In genomic region chr19:4456843-4457653, GRCh38 we compare ENCODE assay signal across 8 cellular contexts. TPM values are rescaled to one million over a fixed set of nuclear protein-coding genes. Genes with fewer than 3 reads are reported as not detected.
DNase-seq lines count a peak whose midpoint lies in the region; ATAC-seq and TF ChIP-seq lines count a peak whose summit lies in the region.

No MANE protein-coding gene starts in this region.

- peaks cover 29% of the 10 kb centered on the region for H3K79me1 ChIP-seq in mesenchymal stem cell (replicated peaks; ENCODE audit: low read length, poor library complexity, severe bottlenecking)

- no peaks in the 10 kb centered on the region for H3K9me3 Mint-ChIP-seq in WTC11
- H3K9me3 Mint-ChIP-seq in effector memory CD8-positive, alpha-beta T cell: no peaks in the 10 kb centered on the region

- intact Hi-C loops in stomach (cut with DNase I; ENCODE audit: low total_unique reads): no loop called here

- 2% methylated on average over 35 of the region's 53 CpGs for WGBS in mesenchymal stem cell
- WGBS in stomach, 5 donors: 1 to 6% (median 2%) methylated on average over 23 to 50 of the region's 53 CpGs

- ATAC-seq in GM19324 (IDR thresholded peaks at IDR 0.05; ENCODE audit: low FRiP score, unreplicated experiment) (peak; percentile 10), WTC11 (peak; percentile 56)
- ATAC-seq in effector memory CD8-positive, alpha-beta T cell (replicated peaks): peak; percentile 34

- H3K27me3 ChIP-seq in mesenchymal stem cell (ENCODE audit: control insufficient read depth in 1 of 2, insufficient read depth in 1 of 2, low read length in 2 of 2): no peaks in the 10 kb centered on the region
- H3K27me3 ChIP-seq in stomach: no peaks in the 10 kb centered on the region

- H3K36me3 Mint-ChIP-seq in WTC11: no peaks in the 10 kb centered on the region
- H3K36me3 Mint-ChIP-seq in effector memory CD8-positive, alpha-beta T cell (ENCODE audit: insufficient read depth): peaks cover 35% of the 10 kb centered on the region

- H2AFZ ChIP-seq in mesenchymal stem cell (ENCODE audit: low read depth, low read length): no peak overlapping the region

- CTCF ChIA-PET in WTC11 (lab: Charles Lee): interaction anchor here (0.5 to 1.4 kb wide), 5 partner anchors 10 to 1356 kb away, joined by 3 to 6 read pairs (median 4); no protein-coding TSS in a partner anchor

- no peak for TF ChIP-seq EP300 in stomach (IDR thresholded peaks at IDR 0.05)

- peak overlapping the region; percentile 36 for H2AK5ac ChIP-seq in mesenchymal stem cell (ENCODE audit: low read length, severe bottlenecking)

- H3K4me3 ChIP-seq in LNCaP clone FGC (ENCODE audit: low read depth, low read length) (peak overlapping the region; percentile 84), mesenchymal stem cell (ENCODE audit: insufficient read depth in 1 of 2, low read depth in 1 of 2, low read length in 2 of 2) (peak overlapping the region; percentile 79 to 99), stomach (peak overlapping the region; percentile 66 to 88 (median 80))

- peak overlapping the region; percentile 90 for H2BK120ac ChIP-seq in mesenchymal stem cell (ENCODE audit: low read depth, low read length)

- DNase-seq in AG20443 (ENCODE audit: low spot score) (peak; percentile 85), LNCaP clone FGC (ENCODE audit: low read depth) (no peak), WTC11 (ENCODE audit: low spot score) (peak; percentile 72), mesenchymal stem cell (peak; percentile 75), stomach (peak; percentile 41), cerebellum (ENCODE audit: low spot score) (no peak)
- DNase-seq in effector memory CD8-positive, alpha-beta T cell: peak in 1 of 3 experiments; percentile 33

- H3K9me3 ChIP-seq in mesenchymal stem cell (ENCODE audit: control insufficient read depth, low read length) (no peaks in the 10 kb centered on the region), stomach (no peaks in the 10 kb centered on the region)

- peak overlapping the region in 1 of 2 experiments; percentile 90 for H3K14ac ChIP-seq in mesenchymal stem cell (ENCODE audit: low read length in 2 of 2)

- H3K23ac ChIP-seq in mesenchymal stem cell (ENCODE audit: low read length in 2 of 2): peak overlapping the region in 1 of 2 experiments; percentile 73

- peak overlapping the region; percentile 81 for H3K27ac Mint-ChIP-seq in WTC11
- peak overlapping the region; percentile 95 to 96 for H3K27ac Mint-ChIP-seq in effector memory CD8-positive, alpha-beta T cell

- POLR2A ChIA-PET in WTC11 (lab: Charles Lee): interaction anchor here (1.4 kb wide), 1 partner anchor 17 kb away, joined by 3 read pairs; no protein-coding TSS in a partner anchor

- peak overlapping the region; percentile 100 for H3K9ac ChIP-seq in mesenchymal stem cell (ENCODE audit: low read length)

- H3K4me1 ChIP-seq in mesenchymal stem cell (ENCODE audit: control insufficient read depth, insufficient read depth, low read depth, low read length) (peaks cover 38% of the 10 kb centered on the region), stomach (peaks cover 16 to 37% (median 30%) of the 10 kb centered on the region in 4 donors)

- TF ChIP-seq CTCF in LNCaP clone FGC (IDR thresholded peaks at IDR 0.05; ENCODE audit: control insufficient read depth, extremely low read depth, insufficient read depth) (no peak), WTC11 (IDR thresholded peaks at IDR 0.05) (no peak), stomach (IDR thresholded peaks at IDR 0.05) (no peak)

- H2BK12ac ChIP-seq in mesenchymal stem cell (ENCODE audit: low read length in 2 of 2): peak overlapping the region; percentile 46 to 77

- peaks cover 9% of the 10 kb centered on the region for H3K4me1 Mint-ChIP-seq in WTC11
- H3K4me1 Mint-ChIP-seq in effector memory CD8-positive, alpha-beta T cell (ENCODE audit: low read depth in 2 of 2): peaks cover 18 to 21% of the 10 kb centered on the region in 2 donors

- TF ChIP-seq POLR2A in stomach (IDR thresholded peaks at IDR 0.05): no peak

- peak overlapping the region; percentile 93 for H3K4me3 Mint-ChIP-seq in WTC11
- peak overlapping the region; percentile 87 to 90 for H3K4me3 Mint-ChIP-seq in effector memory CD8-positive, alpha-beta T cell

- H3K36me3 ChIP-seq in mesenchymal stem cell (ENCODE audit: control insufficient read depth in 1 of 2, insufficient read depth in 2 of 2, low read depth in 1 of 2, low read length in 2 of 2) (peaks cover 20 to 29% of the 10 kb centered on the region in 2 experiments), stomach (peaks cover 22 to 31% (median 29%) of the 10 kb centered on the region in 4 donors)

- H2BK5ac ChIP-seq in mesenchymal stem cell (ENCODE audit: low read depth, low read length, poor library complexity, severe bottlenecking): peak overlapping the region; percentile 99

- peak overlapping the region; percentile 95 to 96 for H3K4ac ChIP-seq in mesenchymal stem cell (ENCODE audit: low read depth in 1 of 2, low read length in 2 of 2)

- peak overlapping the region; percentile 93 for H4K8ac ChIP-seq in mesenchymal stem cell (ENCODE audit: low read length)

- H3K27me3 Mint-ChIP-seq in WTC11 (ENCODE audit: low read depth): peaks cover 10% of the 10 kb centered on the region; the same call in 1 of the 2 replicates
- no peaks in the 10 kb centered on the region for H3K27me3 Mint-ChIP-seq in effector memory CD8-positive, alpha-beta T cell

- H3K27ac ChIP-seq in mesenchymal stem cell (ENCODE audit: low read length, poor library complexity, severe bottlenecking) (peak overlapping the region; percentile 99), stomach (peak overlapping the region; percentile 83 to 93 (median 89))

- peak overlapping the region; percentile 84 to 95 for H3K18ac ChIP-seq in mesenchymal stem cell (ENCODE audit: low read depth in 1 of 2, low read length in 2 of 2)

- H4K91ac ChIP-seq in mesenchymal stem cell (ENCODE audit: low read length): peak overlapping the region; percentile 98

- peak overlapping the region; percentile 94 for H3K4me2 ChIP-seq in mesenchymal stem cell (ENCODE audit: low read length, poor library complexity, severe bottlenecking)

- peak overlapping the region; percentile 91 for H2BK15ac ChIP-seq in mesenchymal stem cell (ENCODE audit: low read depth, poor library complexity, severe bottlenecking)

TF ChIP-seq in WTC11, 78 proteins besides CTCF, POLR2A, EP300 and RAD21 (continues in another document):
- TF ChIP-seq ETV6 (CRISPR knock-in tag; IDR thresholded peaks at IDR 0.05): no peak
- no peak for TF ChIP-seq PRDM15 (CRISPR knock-in tag; IDR thresholded peaks at IDR 0.05)
- no peak for TF ChIP-seq FOXK1 (CRISPR knock-in tag; IDR thresholded peaks at IDR 0.05)
- TF ChIP-seq ZMAT4 (CRISPR knock-in tag; IDR thresholded peaks at IDR 0.05): no peak
- no peak for TF ChIP-seq SMAD4 (CRISPR knock-in tag; IDR thresholded peaks at IDR 0.05)
- no peak for TF ChIP-seq TCF7 (CRISPR knock-in tag; IDR thresholded peaks at IDR 0.05; ENCODE audit: low read depth)
- no peak for TF ChIP-seq CBFB (CRISPR knock-in tag; IDR thresholded peaks at IDR 0.05; ENCODE audit: low read depth)
- TF ChIP-seq NR2C2 (CRISPR knock-in tag; IDR thresholded peaks at IDR 0.05): no peak

RNA-seq across cellular contexts. Expression of gene UBXN6, which starts 0.5 kb away (rescaled TPM):
- total RNA-seq in WTC11 (2021) (34.8 to 39.8 TPM (median 38.8 TPM) in 3 replicates), stomach (100 to 1,000 TPM in 1 of 5 donors, 10 to 100 TPM in 4; 19.3 to 208 (median 73.7) TPM), cerebellum (33.5 TPM)
- 89.7 TPM for polyA plus RNA-seq in mesenchymal stem cell (2013, experiment 1 of 2)
- polyA plus RNA-seq in mesenchymal stem cell (2013, experiment 2 of 2): 95.2 TPM
- polyA plus RNA-seq in stomach: 100 to 1,000 TPM; 112 to 148 (median 138) TPM

RNA-seq across cellular contexts. Expression of gene HDGFL2, which starts 15.0 kb away (rescaled TPM):
- 111 to 116 TPM (median 115 TPM) in 3 replicates for total RNA-seq in WTC11 (2021)
- 45.0 TPM for polyA plus RNA-seq in mesenchymal stem cell (2013, experiment 1 of 2)
- polyA plus RNA-seq in mesenchymal stem cell (2013, experiment 2 of 2): 43.4 TPM
- 10 to 100 TPM; 26.8 to 85.2 (median 33.9) TPM for total RNA-seq in stomach
- 100 to 1,000 TPM in 1 of 3 donors, 10 to 100 TPM in 2; 25.5 to 127 (median 55.5) TPM for polyA plus RNA-seq in stomach
- 26.9 TPM for total RNA-seq in cerebellum

RNA-seq across cellular contexts. Expression of gene CHAF1A, which starts 54.6 kb away (rescaled TPM):
- total RNA-seq in WTC11 (2021) (126 to 161 TPM (median 137 TPM) in 3 replicates), stomach (100 to 1,000 TPM in 1 of 5 donors, 10 to 100 TPM in 1, 1 to 10 TPM in 3; 1.8 to 100 (median 9.8) TPM), cerebellum (13.4 TPM)
- 7.6 TPM for polyA plus RNA-seq in mesenchymal stem cell (2013, experiment 1 of 2)
- polyA plus RNA-seq in mesenchymal stem cell (2013, experiment 2 of 2): 6.3 TPM
- polyA plus RNA-seq in stomach: 1 to 10 TPM; 5.4 to 7.2 (median 5.8) TPM

RNA-seq across cellular contexts. Expression of gene SH3GL1, which starts 56.7 kb away (rescaled TPM):
- total RNA-seq in WTC11 (2021): 89.4 to 109 TPM (median 89.7 TPM) in 3 replicates
- 108 TPM for polyA plus RNA-seq in mesenchymal stem cell (2013, experiment 1 of 2)
- polyA plus RNA-seq in mesenchymal stem cell (2013, experiment 2 of 2): 106 TPM
- 100 to 1,000 TPM in 1 of 5 donors, 10 to 100 TPM in 4; 14.8 to 111 (median 26.3) TPM for total RNA-seq in stomach
- 10 to 100 TPM; 44.9 to 48.5 (median 46.0) TPM for polyA plus RNA-seq in stomach
- 21.3 TPM for total RNA-seq in cerebellum

Comparison
In these comparisons a context has a peak if more than half of its experiments do, and no peak if none do; other contexts are left out.
1. DNase-seq: peak in AG20443 (single experiment), WTC11 (single experiment), mesenchymal stem cell (single experiment) and stomach (single experiment); none in LNCaP clone FGC (single experiment) and cerebellum (single experiment).
2. Peak in every context shown above with its lines, with median percentiles within 50 percentile points of each other: ATAC-seq and H3K4me3 ChIP-seq.